23 cellular contexts compared by ENCODE assay signal in genomic region chr12:114063435-114063834, GRCh38.
"Had no signal": no experiment of that assay in that cellular context is flagged by ENCODE, and none has a peak within 500 bp of the region (broad histone marks: within the 10 kb centered on the region; RNA-seq: fewer than 3 reads in every experiment).

No MANE protein-coding gene starts in this region.

- H3K9ac ChIP-seq: KMS-11 had no signal

- H3K4me1 ChIP-seq: breast epithelium had no signal

- ATAC-seq: activated CD8-positive, alpha-beta memory T cell treated with anti-CD3 and anti-CD28 coated beads, Interleukin-2, amount 10 ng/mL, durations not matched to agents 7 days and 5 days had no signal

- H3K4me1 Mint-ChIP-seq: activated B cell treated with CpG ODN at 0.5 μM for 24 hours; activated CD4-positive, alpha-beta T cell treated with anti-CD3 and anti-CD28 coated beads, Interleukin-2, amount 10 ng/mL, durations not matched to agents 24 days and 14 days; activated CD8-positive, alpha-beta memory T cell treated with anti-CD3 and anti-CD28 coated beads, Interleukin-2, amount 10 ng/mL, durations not matched to agents 7 days and 5 days; activated naive CD4-positive, alpha-beta T cell treated with anti-CD3 and anti-CD28 coated beads, Interleukin-2, amount 50 U/mL, for 24 hours had no signal

- H3K9me3 Mint-ChIP-seq: activated B cell treated with CpG ODN at 0.5 μM for 24 hours; activated CD4-positive, alpha-beta T cell treated with anti-CD3 and anti-CD28 coated beads, Interleukin-2, amount 10 ng/mL, durations not matched to agents 24 days and 14 days; activated naive CD4-positive, alpha-beta T cell treated with anti-CD3 and anti-CD28 coated beads, Interleukin-2, amount 50 U/mL, for 24 hours; activated T-cell treated with anti-CD3 and anti-CD28 coated beads, Interleukin-2, amount 50 U/mL, for 24 hours; activated T-helper 1 cell treated with anti-CD3 and anti-CD28 coated beads, Interleukin-12 subunit alpha, Interleukin-12 subunit beta, Interleukin-2, Interleukin-4 antibody, amounts not matched to agents 30 ng/mL and 10 ng/mL and 1 ng/mL, durations not matched to agents 14 hours and 24 hours and 36 hours had no signal

- H3K4me3 Mint-ChIP-seq: activated B cell treated with CpG ODN at 0.5 μM for 24 hours; activated CD4-positive, alpha-beta T cell treated with anti-CD3 and anti-CD28 coated beads, Interleukin-2, amount 10 ng/mL, durations not matched to agents 24 days and 14 days; activated CD8-positive, alpha-beta memory T cell treated with anti-CD3 and anti-CD28 coated beads, Interleukin-2, amount 10 ng/mL, durations not matched to agents 7 days and 5 days; activated naive CD4-positive, alpha-beta T cell treated with anti-CD3 and anti-CD28 coated beads, Interleukin-2, amount 50 U/mL, for 24 hours; activated T-cell treated with anti-CD3 and anti-CD28 coated beads, Interleukin-2, amount 50 U/mL, for 24 hours; activated T-helper 1 cell treated with anti-CD3 and anti-CD28 coated beads, Interleukin-12 subunit alpha, Interleukin-12 subunit beta, Interleukin-2, Interleukin-4 antibody, amounts not matched to agents 30 ng/mL and 10 ng/mL and 1 ng/mL, durations not matched to agents 14 hours and 24 hours and 36 hours; T-helper 1 cell treated with Interleukin-12 subunit alpha and Interleukin-12 subunit beta and Interleukin-4 antibody, amounts not matched to agents 30 μg/mL and 1 μg/mL, for 36 hours had no signal

- H3K27me3 ChIP-seq: breast epithelium had no signal

- H3K27ac Mint-ChIP-seq: activated B cell treated with CpG ODN at 0.5 μM for 24 hours; activated CD4-positive, alpha-beta T cell treated with anti-CD3 and anti-CD28 coated beads, Interleukin-2, amount 10 ng/mL, durations not matched to agents 24 days and 14 days; activated CD8-positive, alpha-beta memory T cell treated with anti-CD3 and anti-CD28 coated beads, Interleukin-2, amount 10 ng/mL, durations not matched to agents 7 days and 5 days; activated naive CD4-positive, alpha-beta T cell treated with anti-CD3 and anti-CD28 coated beads, Interleukin-2, amount 50 U/mL, for 24 hours; activated T-cell treated with anti-CD3 and anti-CD28 coated beads, Interleukin-2, amount 50 U/mL, for 24 hours; activated T-helper 1 cell treated with anti-CD3 and anti-CD28 coated beads, Interleukin-12 subunit alpha, Interleukin-12 subunit beta, Interleukin-2, Interleukin-4 antibody, amounts not matched to agents 30 ng/mL and 10 ng/mL and 1 ng/mL, durations not matched to agents 14 hours and 24 hours and 36 hours; T-helper 1 cell treated with Interleukin-12 subunit alpha and Interleukin-12 subunit beta and Interleukin-4 antibody, amounts not matched to agents 30 μg/mL and 1 μg/mL, for 36 hours had no signal

- H3K4me2 ChIP-seq: KMS-11 had no signal

- H3K36me3 Mint-ChIP-seq: activated CD8-positive, alpha-beta memory T cell treated with anti-CD3 and anti-CD28 coated beads, Interleukin-2, amount 10 ng/mL, durations not matched to agents 7 days and 5 days; activated naive CD4-positive, alpha-beta T cell treated with anti-CD3 and anti-CD28 coated beads, Interleukin-2, amount 50 U/mL, for 24 hours had no signal

- H3K27me3 Mint-ChIP-seq: activated CD4-positive, alpha-beta T cell treated with anti-CD3 and anti-CD28 coated beads, Interleukin-2, amount 10 ng/mL, durations not matched to agents 24 days and 14 days had no signal

- H3K4me3 ChIP-seq: breast epithelium had no signal

- DNase-seq: activated B cell treated with CpG ODN at 0.5 μM for 24 hours; activated CD4-positive, alpha-beta T cell treated with anti-CD3 and anti-CD28 coated beads for 1 hour; activated CD4-positive, alpha-beta T cell treated with anti-CD3 and anti-CD28 coated beads, Interleukin-2, amount 10 ng/mL, durations not matched to agents 24 days and 14 days; activated CD4-positive, alpha-beta T cell treated with anti-CD3 and anti-CD28 coated beads, Interleukin-2, amount 50 U/mL, for 48 hours; activated CD8-positive, alpha-beta memory T cell treated with anti-CD3 and anti-CD28 coated beads, Interleukin-2, amount 10 ng/mL, durations not matched to agents 7 days and 5 days; activated effector memory CD4-positive, alpha-beta T cell treated with Interleukin-2 at 50 U/mL for 16 hours; activated naive CD4-positive, alpha-beta T cell; activated T-cell treated with anti-CD3 and anti-CD28 coated beads, Interleukin-2, amount 50 U/mL, for 24 hours; aorta; caudate nucleus; NCI-H1092; NCI-H1417; NCI-H1930; NCI-H345; NCI-H510A; NCI-H526 treated with DMSO at 0.1 percent for 48 hours; NCI-H82; SHP77 treated with DMSO at 0.1 percent for 48 hours had no signal

- H3K27ac ChIP-seq: breast epithelium, KMS-11 had no signal

- H3K36me3 ChIP-seq: breast epithelium had no signal
